ENCODE assay signal across 13 cellular contexts in genomic region chr18:3508576-3509559, GRCh38. TPM values are rescaled to one million over a fixed set of nuclear protein-coding genes. Genes with fewer than 3 reads are reported as not detected.
A peak's percentile ranks its signal among the peaks of the same experiment; 100 is the strongest.
DNase-seq lines count a peak whose midpoint lies in the region; ATAC-seq, FAIRE-seq and TF ChIP-seq lines count a peak whose summit lies in the region.
"Had no signal": no experiment of that assay in that cellular context is flagged by ENCODE, and none has a peak within 500 bp of the region (broad histone marks: within the 10 kb centered on the region; RNA-seq: fewer than 3 reads in every experiment).

No MANE protein-coding gene starts in this region.

- H3K36me3 Mint-ChIP-seq in type B pancreatic cell = no peaks in the 10 kb centered on the region

- no peaks in the 10 kb centered on the region for H3K79me2 ChIP-seq in keratinocyte (ENCODE audit: control insufficient read depth, insufficient read depth, low read length)

- no peaks in the 10 kb centered on the region for H3K9me3 ChIP-seq in keratinocyte (ENCODE audit: control insufficient read depth, low read depth, low read length)
- H3K9me3 ChIP-seq in body of pancreas = no peaks in the 10 kb centered on the region
- H3K9me3 ChIP-seq: gastrocnemius medialis, suprapubic skin had no signal

- no peaks in the 10 kb centered on the region for H3K9me1 ChIP-seq in keratinocyte (ENCODE audit: control insufficient read depth, extremely low read depth, insufficient read depth, low read length)

- H3K36me3 ChIP-seq in keratinocyte (ENCODE audit: control insufficient read depth in 2 of 2, extremely low read depth in 1 of 2, insufficient read depth in 2 of 2, low read length in 2 of 2) (no peaks in the 10 kb centered on the region), body of pancreas (replicated peaks in 1 of 2; ENCODE audit: insufficient read depth in 1 of 2, low read depth in 2 of 2) (no peaks in the 10 kb centered on the region)
- H3K36me3 ChIP-seq: gastrocnemius medialis, suprapubic skin had no signal

- TF ChIP-seq CTCF in keratinocyte (optimal IDR thresholded peaks at IDR 0.05 in 1 of 3, IDR thresholded peaks at IDR 0.05 in 1 of 3, conservative IDR thresholded peaks at IDR 0.05 in 1 of 3; ENCODE audit: extremely low read depth in 1 of 3, insufficient read depth in 2 of 3, low read length in 3 of 3) = no peak
- no peak for TF ChIP-seq CTCF in type B pancreatic cell (conservative IDR thresholded peaks at IDR 0.05)
- no peak for TF ChIP-seq CTCF in body of pancreas (IDR thresholded peaks at IDR 0.05)

- no peak overlapping the region for H3K4me3 ChIP-seq in keratinocyte (ENCODE audit: control insufficient read depth in 2 of 3, extremely low read depth in 1 of 3, insufficient read depth in 2 of 3, low read depth in 1 of 3, low read length in 3 of 3)
- H3K4me3 ChIP-seq in body of pancreas = no peak overlapping the region
- H3K4me3 ChIP-seq: gastrocnemius medialis, suprapubic skin had no signal

- intact Hi-C loops in body of pancreas (cut with DNase I) = no loop called here

- no peaks in the 10 kb centered on the region for H3K9me3 Mint-ChIP-seq in type B pancreatic cell

- FAIRE-seq in keratinocyte (lab: Jason Lieb, UNC) (peak; percentile 74), frontal cortex (lab: Jason Lieb, UNC) (no peak)

- H3K27me3 Mint-ChIP-seq in type B pancreatic cell = peaks cover 11% of the 10 kb centered on the region

- H3K4me1 Mint-ChIP-seq in type B pancreatic cell (ENCODE audit: unreplicated experiment) = peaks cover 20% of the 10 kb centered on the region

- no peak overlapping the region for H3K9ac ChIP-seq in keratinocyte (ENCODE audit: control insufficient read depth, extremely low read depth, insufficient read depth, low read length)

- H3K27me3 ChIP-seq in keratinocyte (ENCODE audit: control insufficient read depth, extremely low read depth, insufficient read depth, low read length) (no peaks in the 10 kb centered on the region), body of pancreas (no peaks in the 10 kb centered on the region)
- H3K27me3 ChIP-seq: gastrocnemius medialis, suprapubic skin had no signal

- H3K27ac Mint-ChIP-seq in type B pancreatic cell = no peak overlapping the region

- TF ChIP-seq POLR2A in body of pancreas (IDR thresholded peaks at IDR 0.05) = no peak

- H2AFZ ChIP-seq in keratinocyte (ENCODE audit: control insufficient read depth, low read length) = peak overlapping the region; percentile 44

- H3K4me1 ChIP-seq in keratinocyte (ENCODE audit: control insufficient read depth, extremely low read depth, insufficient read depth, low read length) (peaks cover 25% of the 10 kb centered on the region), body of pancreas (no peaks in the 10 kb centered on the region)
- H3K4me1 ChIP-seq: gastrocnemius medialis had no signal

- H4K20me1 ChIP-seq in keratinocyte (ENCODE audit: control insufficient read depth, extremely low read depth, insufficient read depth, low read length) = no peaks in the 10 kb centered on the region

- ATAC-seq in HG03378 (IDR thresholded peaks at IDR 0.05; ENCODE audit: unreplicated experiment) (no peak), body of pancreas (no peak)
- ATAC-seq: gastrocnemius medialis had no signal

- WGBS in body of pancreas, 2 donors = 69 to 71% methylated on average over 11 to 17 of the region's 17 CpGs

- H3K27ac ChIP-seq in keratinocyte (ENCODE audit: control insufficient read depth, insufficient read depth, low read length) (no peak overlapping the region), body of pancreas (no peak overlapping the region)
- H3K27ac ChIP-seq: gastrocnemius medialis, suprapubic skin had no signal

- peak; percentile 30 for DNase-seq in NCI-H446 treated with DMSO at 0.1 percent for 48 hours (lab: John Stamatoyannopoulos, UW)
- no peak for DNase-seq in NCI-H446 (lab: John Stamatoyannopoulos, UW)
- peak; percentile 40 to 65 for DNase-seq in SHP77 (lab: John Stamatoyannopoulos, UW)
- DNase-seq in keratinocyte (ENCODE audit: low read depth, low spot score) = no peak
- DNase-seq in type B pancreatic cell (ENCODE audit: extremely low spot score, unreplicated experiment) = peak; percentile 36
- no peak for DNase-seq in frontal cortex (ENCODE audit: low spot score in 2 of 2)
- no peak for DNase-seq in body of pancreas
- DNase-seq: activated CD4-positive, CD25-positive, alpha-beta regulatory T cell treated with anti-CD3 and anti-CD28 coated beads, Interleukin-2, amount 50 U/mL, for 72 hours; activated naive CD4-positive, alpha-beta T cell; gastrocnemius medialis; NCI-H2081 treated with DMSO at 0.1 percent for 48 hours had no signal

- no peak overlapping the region for H3K4me3 Mint-ChIP-seq in type B pancreatic cell

- dilution Hi-C loops in keratinocyte (cut with MboI; ENCODE audit: extremely low pct_ligation_motif_present, low sequenced_read_pairs) = no loop called here

- H3K4me2 ChIP-seq in keratinocyte (ENCODE audit: control insufficient read depth, extremely low read depth, insufficient read depth, low read depth, low read length) = peak overlapping the region; percentile 56

RNA-seq across cellular contexts. Expression of gene TGIF1, which starts 58.9 kb away (rescaled TPM):
- polyA plus RNA-seq in keratinocyte = 111 to 187 TPM (median 115 TPM) in 3 replicates
- polyA plus RNA-seq in keratinocyte (2011; ENCODE audit: low read depth) = 163 TPM
- 115 and 141 TPM in 2 replicates for polyA plus RNA-seq in keratinocyte (2011; cell fraction: cytosol; rRNA removed)
- 323 and 359 TPM in 2 replicates for polyA plus RNA-seq in keratinocyte (2011; cell fraction: nucleus; rRNA removed)
- 66.2 and 105 TPM in 2 replicates for polyA plus RNA-seq in keratinocyte (2012; ENCODE audit: low replicate concordance)
- 134 to 144 TPM (median 142 TPM) in 3 replicates for polyA minus RNA-seq in keratinocyte
- 54.9 TPM for polyA minus RNA-seq in keratinocyte (2011; cell fraction: cytosol; rRNA and poly(A)+ RNA removed)
- polyA minus RNA-seq in keratinocyte (2011; cell fraction: nucleus; rRNA and poly(A)+ RNA removed) = 79.0 and 130 TPM in 2 replicates
- total RNA-seq in type B pancreatic cell (ENCODE audit: low replicate concordance) (80.7 and 111 TPM in 2 replicates), frontal cortex (15.5 TPM), body of pancreas (10 to 100 TPM; 17.1 to 23.1 TPM)

Comparison
In these comparisons a context has a peak if more than half of its experiments do, and no peak if none do; other contexts are left out.
1. DNase-seq: peak in NCI-H446 treated with DMSO at 0.1 percent for 48 hours (single experiment), SHP77 (2 of 2) and type B pancreatic cell (single experiment); none in NCI-H446 (0 of 2), keratinocyte (single experiment), frontal cortex (0 of 2) and body of pancreas (0 of 4).